ENCODE assay signal across 16 cellular contexts in the genomic region with DNA sequence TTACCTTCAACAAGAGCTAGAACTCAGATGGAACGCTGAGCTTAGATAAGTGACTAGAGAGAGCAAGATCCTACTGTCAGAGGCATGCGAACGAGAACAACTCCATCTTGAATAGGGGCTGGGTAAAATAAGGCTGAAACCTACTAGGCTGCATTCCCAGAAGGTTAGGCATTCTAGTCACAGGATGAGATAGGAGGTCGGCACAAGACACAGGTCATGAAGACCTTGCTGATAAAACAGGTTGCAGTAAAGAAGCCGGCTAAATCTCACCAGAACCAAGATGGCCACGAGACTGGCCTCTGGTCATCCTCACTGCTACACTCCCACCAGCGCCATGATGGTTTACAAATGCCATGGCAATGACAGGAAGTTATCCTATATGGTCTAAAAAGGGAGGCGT. TPM values are rescaled to one million over a fixed set of nuclear protein-coding genes. Genes with fewer than 3 reads are reported as not detected.
DNase-seq lines count a peak whose midpoint lies in the region; ATAC-seq lines count a peak whose summit lies in the region.
"Had no signal": no experiment of that assay in that cellular context is flagged by ENCODE, and none has a peak within 500 bp of the region (broad histone marks: within the 10 kb centered on the region; RNA-seq: fewer than 3 reads in every experiment).

No MANE protein-coding gene starts in this region.

- H3K27me3 Mint-ChIP-seq in activated T-cell treated with anti-CD3 and anti-CD28 coated beads, Interleukin-2, amount 50 U/mL, for 72 hours (ENCODE audit: low read depth), result peaks cover 8% of the 10 kb centered on the region

- H3K27ac Mint-ChIP-seq in activated T-cell treated with anti-CD3 and anti-CD28 coated beads, Interleukin-2, amount 50 U/mL, for 72 hours, result no peak overlapping the region

- ATAC-seq in activated T-cell treated with anti-CD3 and anti-CD28 coated beads, Interleukin-2, amount 50 U/mL, for 72 hours (replicated peaks in 1 of 2), result no peak

- no peaks in the 10 kb centered on the region for H3K4me1 Mint-ChIP-seq in activated T-cell treated with anti-CD3 and anti-CD28 coated beads, Interleukin-2, amount 50 U/mL, for 72 hours (ENCODE audit: low read depth)

- no peaks in the 10 kb centered on the region for H3K36me3 Mint-ChIP-seq in activated T-cell treated with anti-CD3 and anti-CD28 coated beads, Interleukin-2, amount 50 U/mL, for 72 hours (ENCODE audit: insufficient read depth in 2 of 2)

- no peak overlapping the region for H3K4me3 ChIP-seq in HUES64 (ENCODE audit: low read length)
- H3K4me3 ChIP-seq in muscle layer of colon (ENCODE audit: low read depth in 1 of 2, low read length in 2 of 2), result no peak overlapping the region
- no peak overlapping the region for H3K4me3 ChIP-seq in stomach smooth muscle (ENCODE audit: low read length in 2 of 2)
- H3K4me3 ChIP-seq: BLaER1, body of pancreas had no signal

- H3K36me3 ChIP-seq in HUES64 (ENCODE audit: insufficient read depth, low read length), result no peaks in the 10 kb centered on the region
- no peaks in the 10 kb centered on the region for H3K36me3 ChIP-seq in muscle layer of colon (ENCODE audit: insufficient read depth, low read length)
- H3K36me3 ChIP-seq in stomach smooth muscle (ENCODE audit: control insufficient read depth in 2 of 2, insufficient read depth in 2 of 2, low read length in 2 of 2), result no peaks in the 10 kb centered on the region
- H3K36me3 ChIP-seq: BLaER1 had no signal

- H3K27me3 ChIP-seq in HUES64 (ENCODE audit: insufficient read depth, low read length) (no peaks in the 10 kb centered on the region), muscle layer of colon (ENCODE audit: control insufficient read depth in 1 of 2, insufficient read depth in 2 of 2, low read length in 2 of 2) (no peaks in the 10 kb centered on the region), stomach smooth muscle (ENCODE audit: control insufficient read depth in 1 of 2, insufficient read depth in 2 of 2, low read length in 2 of 2) (no peaks in the 10 kb centered on the region)
- H3K27me3 ChIP-seq: BLaER1, body of pancreas had no signal

- DNase-seq in NCI-H2107 (lab: John Stamatoyannopoulos, UW), result no peak
- no peak for DNase-seq in HCEC 1CT
- no peak for DNase-seq in NK-92 treated with Interleukin-12 subunit alpha and Interleukin-12 subunit beta, amount 100 ng/mL, for 24 hours (lab: John Stamatoyannopoulos, UW)
- no peak for DNase-seq in activated T-cell treated with anti-CD3 and anti-CD28 coated beads, Interleukin-2, amount 50 U/mL, for 72 hours
- DNase-seq: activated gamma-delta T cell treated with Interleukin-2 at 50 U/mL for 16 hours; NCI-H1417 treated with DMSO at 0.1 percent for 48 hours; stimulated activated CD4-positive, alpha-beta T cell treated with anti-CD3 and anti-CD28 coated beads, Interleukin-12 subunit alpha, Interleukin-12 subunit beta, amount 100 ng/mL, for 4 hours; substantia nigra had no signal

- H3K9ac ChIP-seq in HUES64 (ENCODE audit: low read depth, low read length) (peak overlapping the region; percentile 76; the same call in 1 of the 2 replicates), muscle layer of colon (ENCODE audit: low read length) (no peak overlapping the region), stomach smooth muscle (ENCODE audit: low read length in 2 of 2) (no peak overlapping the region)
- H3K9ac ChIP-seq: BLaER1 had no signal

- H3K9me3 Mint-ChIP-seq in activated T-cell treated with anti-CD3 and anti-CD28 coated beads, Interleukin-2, amount 50 U/mL, for 72 hours, result peaks cover 0 to 1% of the 10 kb centered on the region in 2 donors

- H3K27ac ChIP-seq in HUES64 (ENCODE audit: low read depth, low read length) (peak overlapping the region; percentile 96), cingulate gyrus (ENCODE audit: low read depth, low read length) (peak overlapping the region; percentile 47), muscle layer of colon (ENCODE audit: low read depth, low read length) (peak overlapping the region; percentile 78), stomach smooth muscle (ENCODE audit: low read length) (peak overlapping the region; percentile 80)
- H3K27ac ChIP-seq: BLaER1, VCaP had no signal

- peaks cover 29% of the 10 kb centered on the region for H3K4me1 ChIP-seq in HUES64 (ENCODE audit: insufficient read depth, low read length)
- H3K4me1 ChIP-seq in muscle layer of colon (ENCODE audit: insufficient read depth, low read length), result peaks cover 20% of the 10 kb centered on the region
- H3K4me1 ChIP-seq in stomach smooth muscle (ENCODE audit: control insufficient read depth, insufficient read depth, low read length), result peaks cover 11% of the 10 kb centered on the region

- 92% methylated on average over 8 of the region's 8 CpGs for WGBS in HUES64

- H3K4me3 Mint-ChIP-seq in activated T-cell treated with anti-CD3 and anti-CD28 coated beads, Interleukin-2, amount 50 U/mL, for 72 hours, result no peak overlapping the region
- H3K4me3 Mint-ChIP-seq: neural crest cell had no signal

- H3K9me3 ChIP-seq in HUES64 (ENCODE audit: insufficient read depth, low read depth, low read length) (peaks cover 5% of the 10 kb centered on the region), muscle layer of colon (ENCODE audit: low read length) (no peaks in the 10 kb centered on the region), stomach smooth muscle (ENCODE audit: control insufficient read depth in 2 of 2, low read length in 2 of 2) (no peaks in the 10 kb centered on the region)
- H3K9me3 ChIP-seq: body of pancreas had no signal

RNA-seq across cellular contexts. Expression of a gene that starts 59.6 kb away (rescaled TPM):
- 32.9 TPM for polyA plus RNA-seq in HUES64 (2013, experiment 1 of 2)
- 23.8 TPM for polyA plus RNA-seq in HUES64 (2013, experiment 2 of 2)
- total RNA-seq in activated T-cell treated with anti-CD3 and anti-CD28 coated beads, Interleukin-2, amount 50 U/mL, for 72 hours, result 1 to 10 TPM; 2.4 to 8.8 TPM
